Comparison of ENCODE assay signal across 27 cellular contexts in genomic region chr16:48125888-48126287, GRCh38. TPM values are rescaled to one million over a fixed set of nuclear protein-coding genes. Genes with fewer than 3 reads are reported as not detected.
DNase-seq lines count a peak whose midpoint lies in the region; ATAC-seq lines count a peak whose summit lies in the region.
"Had no signal": no experiment of that assay in that cellular context is flagged by ENCODE, and none has a peak within 500 bp of the region (broad histone marks: within the 10 kb centered on the region; RNA-seq: fewer than 3 reads in every experiment).

No MANE protein-coding gene starts in this region.

- ATAC-seq in GM19455 (IDR thresholded peaks at IDR 0.05; ENCODE audit: unreplicated experiment) (no peak), GM19023 (IDR thresholded peaks at IDR 0.05; ENCODE audit: unreplicated experiment) (no peak)
- ATAC-seq: naive thymus-derived CD8-positive, alpha-beta T cell had no signal

- intact Hi-C loops in posterior vena cava (cut with DNase I): no loop called here

- peak; percentile 49 for DNase-seq in EH (ENCODE audit: low read depth)
- DNase-seq in HT1080 (ENCODE audit: low read depth): peak; percentile 18
- peak; percentile 12 for DNase-seq in astrocyte of the hippocampus (ENCODE audit: low read depth, low spot score)
- DNase-seq in posterior vena cava (ENCODE audit: low spot score): peak; percentile 1
- DNase-seq in globus pallidus (ENCODE audit: low spot score): no peak
- DNase-seq: activated CD4-positive, alpha-beta T cell treated with anti-CD3 and anti-CD28 coated beads, Interleukin-2, amount 10 ng/mL, durations not matched to agents 7 days and 5 days; activated naive CD4-positive, alpha-beta T cell treated with anti-CD3 and anti-CD28 coated beads, Interleukin-2, amount 50 U/mL, for 16 hours; CD4-positive, alpha-beta T cell; left cardiac atrium; midbrain; naive thymus-derived CD8-positive, alpha-beta T cell; NCI-H1105 treated with DMSO at 0.1 percent for 48 hours; NCI-H2029; NCI-H446 treated with DMSO at 0.1 percent for 48 hours; occipital lobe; RPMI8226; stimulated activated CD4-positive, alpha-beta T cell treated with anti-CD3 and anti-CD28 coated beads, Interleukin-12 subunit alpha, Interleukin-12 subunit beta, amount 100 ng/mL, for 4 hours; stimulated activated CD4-positive, alpha-beta T cell treated with anti-CD3 and anti-CD28 coated beads, Interleukin-4, amount 100 ng/mL, for 24 hours; stimulated activated naive CD4-positive, alpha-beta T cell; uterus; WERI-Rb-1 had no signal

RNA-seq across cellular contexts. Expression of gene ABCC12, which starts 29.9 kb away (rescaled TPM):
- total RNA-seq in HT1080 (2014; rRNA removed; shearing (Covaris generic)): not detected in 2 replicates
- polyA plus RNA-seq in HT1080 (2015; cell fraction: cytosol; rRNA removed): not detected in 2 replicates
- 0.14 and 0.17 TPM in 2 replicates for polyA plus RNA-seq in HT1080 (2015; cell fraction: nucleus; rRNA removed)
- not detected for total RNA-seq in posterior vena cava
- total RNA-seq: activated CD4-positive, alpha-beta T cell treated with anti-CD3 and anti-CD28 coated beads, Interleukin-2, amount 10 ng/mL, durations not matched to agents 7 days and 5 days; cardiac muscle cell; CD4-positive, alpha-beta T cell; dermis microvascular lymphatic vessel endothelial cell; fibroblast of lung; left cardiac atrium; MCF 10A; naive thymus-derived CD8-positive, alpha-beta T cell; uterus had no signal
- polyA plus RNA-seq: cardiac muscle cell; fibroblast of lung; naive thymus-derived CD8-positive, alpha-beta T cell had no signal
